1 cellular context compared by ENCODE assay signal in genomic region chr6:44161997-44162338, GRCh38.
TF ChIP-seq lines count a peak whose summit lies in the region.

No MANE protein-coding gene starts in this region.

TF ChIP-seq in WTC11, 78 proteins besides CTCF, POLR2A, EP300 and RAD21 (continued from another document):
- TF ChIP-seq PREB (CRISPR knock-in tag; IDR thresholded peaks at IDR 0.05; ENCODE audit: borderline replicate concordance): no peak
- no peak for TF ChIP-seq ELF4 (CRISPR knock-in tag; IDR thresholded peaks at IDR 0.05; ENCODE audit: low read depth)
